15 cellular contexts compared by ENCODE assay signal in genomic region chr15:63986185-63986680, GRCh38.
DNase-seq lines count a peak whose midpoint lies in the region; ATAC-seq, FAIRE-seq and TF ChIP-seq lines count a peak whose summit lies in the region.
"Had no signal": no experiment of that assay in that cellular context is flagged by ENCODE, and none has a peak within 500 bp of the region (broad histone marks: within the 10 kb centered on the region; RNA-seq: fewer than 3 reads in every experiment).

No MANE protein-coding gene starts in this region.

- no TSS peak for BruUV-seq in K562 (replicated peaks; lab: Mats Ljungman, UMichigan)

- no peaks in the 10 kb centered on the region for H3K36me3 Mint-ChIP-seq in activated T-cell treated with anti-CD3 and anti-CD28 coated beads, Interleukin-2, amount 50 U/mL, for 4 hours (ENCODE audit: insufficient read depth)

- no peaks in the 10 kb centered on the region for H4K20me1 ChIP-seq in K562 (replicated peaks; ENCODE audit: control insufficient read depth, insufficient read depth, low read length)

- H3K9me3 ChIP-seq in K562 (replicated peaks; ENCODE audit: control insufficient read depth, insufficient read depth, low read depth, low read length) (no peaks in the 10 kb centered on the region), skeletal muscle tissue (ENCODE audit: control insufficient read depth in 3 of 3, low read length in 3 of 3) (no peaks in the 10 kb centered on the region)

- H3K27me3 Mint-ChIP-seq in activated T-cell treated with anti-CD3 and anti-CD28 coated beads, Interleukin-2, amount 50 U/mL, for 4 hours (ENCODE audit: low read depth): no peaks in the 10 kb centered on the region

- intact Hi-C loops in K562 (cut with micrococcal nuclease): loop anchor here (5.0 kb wide), 1 partner anchor 61 kb away; the partner anchor contains the start of gene DAPK2

- no peak for TF ChIP-seq POLR2A in K562 (conservative IDR thresholded peaks at IDR 0.05)

- H3K9me3 Mint-ChIP-seq in activated T-cell treated with anti-CD3 and anti-CD28 coated beads, Interleukin-2, amount 50 U/mL, for 4 hours: no peaks in the 10 kb centered on the region
- H3K9me3 Mint-ChIP-seq: GM23338 had no signal

- H3K27me3 ChIP-seq in K562 (ENCODE audit: control insufficient read depth in 2 of 2, insufficient read depth in 2 of 2, low read length in 2 of 2) (no peaks in the 10 kb centered on the region), skeletal muscle tissue (ENCODE audit: control insufficient read depth in 3 of 3, insufficient read depth in 3 of 3, low read length in 3 of 3) (no peaks in the 10 kb centered on the region)

- 0 out of 2 replicates have a peak overlapping the region, but pooled peaks have one; percentile 34 for H2AFZ ChIP-seq in K562 (ENCODE audit: low read depth, low read length)
- H2AFZ ChIP-seq: GM23338 had no signal

- no peaks in the 10 kb centered on the region for H3K79me2 ChIP-seq in K562 (ENCODE audit: control insufficient read depth, insufficient read depth, low read length)

- H3K4me2 ChIP-seq in K562 (ENCODE audit: insufficient read depth, low read length): 0 out of 2 replicates have a peak overlapping the region, but pooled peaks have one; percentile 5
- H3K4me2 ChIP-seq: GM23338 had no signal

- peak; percentile 55 for DNase-seq in EH (ENCODE audit: low read depth)
- no peak for DNase-seq in K562 (ENCODE audit: extremely low read depth in 1 of 4, low spot score in 3 of 4)
- no peak for DNase-seq in activated T-cell treated with anti-CD3 and anti-CD28 coated beads, Interleukin-2, amount 50 U/mL, for 4 hours
- DNase-seq: DMS79; effector CD4-positive, alpha-beta T cell; NCI-H1048; stimulated activated CD4-positive, alpha-beta T cell treated with anti-CD3 and anti-CD28 coated beads, Interleukin-2, amount 100 ng/mL, for 48 hours had no signal

- in situ Hi-C loops in K562 (cut with MboI): no loop called here

- POLR2A ChIA-PET in K562 (lab: Yijun Ruan, JAX): interaction anchor here (0.6 to 1.6 kb wide), 5 partner anchors 9 to 355 kb away, joined by 3 to 5 read pairs (median 3); no protein-coding TSS in a partner anchor

- no peak overlapping the region for H3K4me3 Mint-ChIP-seq in activated T-cell treated with anti-CD3 and anti-CD28 coated beads, Interleukin-2, amount 50 U/mL, for 4 hours
- H3K4me3 Mint-ChIP-seq: GM23338 had no signal

- CTCF ChIA-PET in K562 (lab: Yijun Ruan, JAX; ENCODE audit: low intra/inter-chr PET ratio): no interaction called here

- peaks cover 17 to 32% of the 10 kb centered on the region in 2 experiments for H3K4me1 ChIP-seq in K562 (replicated peaks in 1 of 2; ENCODE audit: control insufficient read depth in 2 of 2, insufficient read depth in 2 of 2, low read length in 2 of 2)
- H3K4me1 ChIP-seq in skeletal muscle tissue (ENCODE audit: control insufficient read depth in 3 of 3, insufficient read depth in 3 of 3, low read length in 3 of 3): peaks cover 68 to 77% (median 76%) of the 10 kb centered on the region in 3 donors

- ATAC-seq in HG02642 (IDR thresholded peaks at IDR 0.05; ENCODE audit: poor library complexity, unreplicated experiment): peak; percentile 18
- ATAC-seq in K562: no peak
- ATAC-seq in HG03039 (IDR thresholded peaks at IDR 0.05; ENCODE audit: unreplicated experiment): no peak
- no peak for ATAC-seq in HG03135 (IDR thresholded peaks at IDR 0.05; ENCODE audit: unreplicated experiment)
- no peak for ATAC-seq in GM18909 (IDR thresholded peaks at IDR 0.05; ENCODE audit: poor library complexity, unreplicated experiment)
- no peak for ATAC-seq in activated T-cell treated with anti-CD3 and anti-CD28 coated beads, Interleukin-2, amount 50 U/mL, for 4 hours
- ATAC-seq: GM23338 had no signal

- H3K27ac ChIP-seq in K562 (ENCODE audit: extremely low read depth, low read depth, low read length) (peak overlapping the region; percentile 37; the same call in 1 of the 3 replicates), skeletal muscle tissue (ENCODE audit: low read depth, low read length) (peak overlapping the region; percentile 88)
- H3K27ac ChIP-seq: VCaP had no signal

- 61% methylated on average over 6 of the region's 6 CpGs for WGBS in K562 (ENCODE audit: insufficient coverage, low coverage, missing lambda C conversion rate)

- no peak for FAIRE-seq in K562 (lab: Jason Lieb, UNC)
- FAIRE-seq: astrocyte had no signal

- H3K9me1 ChIP-seq in K562 (ENCODE audit: control insufficient read depth, insufficient read depth, low read length): no peaks in the 10 kb centered on the region

- peaks cover 14% of the 10 kb centered on the region for H3K4me1 Mint-ChIP-seq in activated T-cell treated with anti-CD3 and anti-CD28 coated beads, Interleukin-2, amount 50 U/mL, for 4 hours (ENCODE audit: low read depth)

- TF ChIP-seq CTCF in K562 (IDR thresholded peaks at IDR 0.05 in 2 of 3, conservative IDR thresholded peaks at IDR 0.05 in 1 of 3; ENCODE audit: insufficient read depth in 2 of 3, low read depth in 1 of 3, low read length in 3 of 3): no peak

- no peak for TF ChIP-seq RAD21 in K562 (CRISPR knock-in tag; conservative IDR thresholded peaks at IDR 0.05 in 1 of 2, IDR thresholded peaks at IDR 0.05 in 1 of 2)

- no peak overlapping the region for H3K4me3 ChIP-seq in K562
- H3K4me3 ChIP-seq in skeletal muscle tissue (ENCODE audit: low read length in 3 of 3): no peak overlapping the region
- H3K4me3 ChIP-seq: GM23338 had no signal

- H3K36me3 ChIP-seq in K562 (ENCODE audit: control insufficient read depth, insufficient read depth, low read length) (no peaks in the 10 kb centered on the region), skeletal muscle tissue (ENCODE audit: control insufficient read depth in 3 of 3, insufficient read depth in 3 of 3, low read length in 3 of 3) (peaks cover 0 to 9% (median 5%) of the 10 kb centered on the region in 3 donors)

- H3K9ac ChIP-seq in K562 (ENCODE audit: insufficient read depth in 1 of 2, low read depth in 2 of 2, low read length in 2 of 2): peak overlapping the region in 1 of 2 experiments; percentile 69; a peak in 2 of 4 replicates
- H3K9ac ChIP-seq in skeletal muscle tissue (ENCODE audit: low read depth in 1 of 3, low read length in 3 of 3): peak overlapping the region; percentile 46 to 77 (median 70)

- TF ChIP-seq EP300 in K562 (IDR thresholded peaks at IDR 0.05; ENCODE audit: low read length): no peak

TF ChIP-seq in K562, 482 proteins besides CTCF, POLR2A, EP300 and RAD21:
- TF ChIP-seq MCM7 (IDR thresholded peaks at IDR 0.05) (no peak), BCOR (IDR thresholded peaks at IDR 0.05) (0 out of 2 replicates have a peak, but pooled peaks have one; percentile 32), ZNF121 (CRISPR knock-in tag; conservative IDR thresholded peaks at IDR 0.05) (peak; percentile 99), ZNF354B (CRISPR knock-in tag; IDR thresholded peaks at IDR 0.05) (no peak), RBM25 (IDR thresholded peaks at IDR 0.05; ENCODE audit: low read depth, low read length, severe bottlenecking) (peak; percentile 76), NFATC3 (IDR thresholded peaks at IDR 0.05) (no peak), ZNF24 (IDR thresholded peaks at IDR 0.05) (no peak), ZBTB8A (IDR thresholded peaks at IDR 0.05; ENCODE audit: partially characterized antibody) (no peak), KDM2B (CRISPR knock-in tag; IDR thresholded peaks at IDR 0.05) (no peak), MNT (conservative IDR thresholded peaks at IDR 0.05) (no peak), ZNF239 (CRISPR knock-in tag; IDR thresholded peaks at IDR 0.05) (no peak), ZFP1 (CRISPR knock-in tag; IDR thresholded peaks at IDR 0.05) (no peak), ZBTB33 (CRISPR knock-in tag; IDR thresholded peaks at IDR 0.05) (peak; percentile 48; the same call in 1 of the 2 replicates)
